Comparison of ENCODE assay signal across 8 cellular contexts in genomic region chr5:179907570-179908324, GRCh38. TPM values are rescaled to one million over a fixed set of nuclear protein-coding genes. Genes with fewer than 3 reads are reported as not detected.
DNase-seq lines count a peak whose midpoint lies in the region; ATAC-seq and TF ChIP-seq lines count a peak whose summit lies in the region.

TBC1D9B (minus strand) TSS chr5:179907897; CDS start chr5:179907821, 76 bp downstream.

- peaks cover 18 to 27% (median 22%) of the 10 kb centered on the region in 4 donors for H3K4me1 ChIP-seq in esophagus muscularis mucosa

- TF ChIP-seq CTCF in C4-2B (conservative IDR thresholded peaks at IDR 0.05) = peak; percentile 99
- TF ChIP-seq CTCF in esophagus muscularis mucosa (IDR thresholded peaks at IDR 0.05) = peak; percentile 43 to 61 (median 58)

- TF ChIP-seq EP300 in esophagus muscularis mucosa (IDR thresholded peaks at IDR 0.05) = no peak

- ATAC-seq in GM19043 (IDR thresholded peaks at IDR 0.05; ENCODE audit: low read depth, unreplicated experiment) (peak; percentile 80), HG03354 (IDR thresholded peaks at IDR 0.05; ENCODE audit: poor library complexity, severe bottlenecking, unreplicated experiment) (peak; percentile 91)

- H3K36me3 ChIP-seq in esophagus muscularis mucosa = peaks cover 8 to 24% (median 20%) of the 10 kb centered on the region in 4 donors

- TF ChIP-seq POLR2A in esophagus muscularis mucosa (IDR thresholded peaks at IDR 0.05; ENCODE audit: low read depth) = no peak

- intact Hi-C loops in esophagus muscularis mucosa (cut with DNase I) = loop anchor here (2.0 to 10.0 kb wide), 4 partner anchors 45 to 167 kb away; partner anchors contain the start of genes MGAT4B and RNF130

- H3K4me3 ChIP-seq in esophagus muscularis mucosa = peak within 1 kb of the TSS; percentile 69 to 88 (median 72)

- no peaks in the 10 kb centered on the region for H3K27me3 ChIP-seq in esophagus muscularis mucosa

- no peaks in the 10 kb centered on the region for H3K9me3 ChIP-seq in esophagus muscularis mucosa

- peak within 1 kb of the TSS; percentile 80 for H3K27ac ChIP-seq in C4-2B
- peak within 1 kb of the TSS; percentile 75 to 84 (median 80) for H3K27ac ChIP-seq in esophagus muscularis mucosa (replicated peaks in 1 of 4)

- WGBS in esophagus muscularis mucosa = 0% methylated on average over 10 of the region's 102 CpGs

- DNase-seq in OCI-M1 (lab: John Stamatoyannopoulos, UW) (peak; percentile 78), esophagus muscularis mucosa (ENCODE audit: extremely low spot score) (no peak), myocyte (ENCODE audit: low read depth) (peak; percentile 75)
- peak; percentile 73 to 77 for DNase-seq in activated T-cell treated with anti-CD3 and anti-CD28 coated beads, Interleukin-2, amount 50 U/mL, for 48 hours
- peak; percentile 14 to 64 for DNase-seq in stimulated activated CD8-positive, alpha-beta memory T cell treated with anti-CD3 and anti-CD28 coated beads, Interleukin-7, amount 100 ng/mL, for 4 hours (ENCODE audit: low read depth in 2 of 2)

RNA-seq across cellular contexts. Expression of gene TBC1D9B, which starts in this region (rescaled TPM):
- total RNA-seq in esophagus muscularis mucosa (100 to 1,000 TPM in 2 of 4 donors, 10 to 100 TPM in 2; 80.2 to 229 (median 143) TPM), myocyte (82.2 and 98.3 TPM in 2 replicates)
- polyA plus RNA-seq in myocyte (2012) = 130 TPM
